In the genomic region with DNA sequence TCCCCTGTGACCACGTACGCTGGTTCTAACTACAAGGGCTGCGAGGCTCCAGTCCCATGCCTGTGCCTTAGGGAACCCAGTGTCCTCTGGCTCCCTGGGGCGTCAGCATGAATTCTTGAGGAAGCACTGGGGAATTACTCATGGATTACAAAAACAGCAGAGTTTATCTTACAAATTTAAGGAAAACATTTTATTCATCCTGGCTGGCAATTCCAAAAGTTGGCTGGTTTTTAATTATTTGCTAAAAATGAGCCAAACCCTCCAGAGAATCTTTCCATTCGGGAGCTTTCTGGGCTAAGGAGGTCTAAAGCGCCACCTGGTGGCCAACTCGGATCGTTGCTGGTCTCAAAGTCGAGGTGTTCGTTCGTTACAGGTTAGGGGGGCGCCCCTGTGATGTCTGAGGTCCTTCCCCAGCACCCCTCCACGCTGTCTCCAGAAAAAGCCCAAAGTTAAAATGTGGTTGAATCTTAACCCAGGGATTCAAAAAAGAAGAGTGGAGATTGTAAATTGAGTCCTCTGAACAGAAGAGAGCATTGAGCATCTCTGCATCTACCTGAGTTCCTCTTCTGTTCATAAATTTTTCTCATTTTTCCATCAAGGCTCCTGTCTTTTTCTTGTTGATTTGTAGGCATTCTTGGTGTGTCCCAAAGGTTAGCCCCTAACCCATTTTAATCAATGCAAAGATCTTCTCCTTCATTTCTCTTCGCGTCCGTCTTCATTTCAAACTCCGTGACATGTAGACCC, we compare ENCODE assay signal across 8 cellular contexts.
DNase-seq lines count a peak whose midpoint lies in the region; ATAC-seq and TF ChIP-seq lines count a peak whose summit lies in the region.

No MANE protein-coding gene starts in this region.

- H3K36me3 ChIP-seq in KMS-11 (ENCODE audit: insufficient read depth) (no peaks in the 10 kb centered on the region), left ventricle myocardium inferior (no peaks in the 10 kb centered on the region)

- no peak overlapping the region for H3K4me3 Mint-ChIP-seq in activated naive CD8-positive, alpha-beta T cell treated with anti-CD3 and anti-CD28 coated beads, Interleukin-2, amount 50 U/mL, for 24 hours

- H3K27me3 Mint-ChIP-seq in activated naive CD8-positive, alpha-beta T cell treated with anti-CD3 and anti-CD28 coated beads, Interleukin-2, amount 50 U/mL, for 24 hours, result peaks cover 21% of the 10 kb centered on the region

- H3K36me3 Mint-ChIP-seq in activated naive CD8-positive, alpha-beta T cell treated with anti-CD3 and anti-CD28 coated beads, Interleukin-2, amount 50 U/mL, for 24 hours (ENCODE audit: low read depth), result no peaks in the 10 kb centered on the region

- peak; percentile 62 for DNase-seq in GM12865 (ENCODE audit: low read depth)
- peak; percentile 63 for DNase-seq in RPMI8226
- DNase-seq in activated naive CD8-positive, alpha-beta T cell treated with anti-CD3 and anti-CD28 coated beads, Interleukin-2, amount 50 U/mL, for 24 hours, result peak; percentile 61
- peak; percentile 47 for DNase-seq in left ventricle myocardium inferior
- DNase-seq in sciatic nerve (ENCODE audit: low spot score), result peak; percentile 77

- no peaks in the 10 kb centered on the region for H3K4me1 Mint-ChIP-seq in activated naive CD8-positive, alpha-beta T cell treated with anti-CD3 and anti-CD28 coated beads, Interleukin-2, amount 50 U/mL, for 24 hours

- intact Hi-C loops in left ventricle myocardium inferior (cut with micrococcal nuclease) (loop anchor here (2.0 kb wide), 1 partner anchor 629 kb away; no protein-coding TSS in a partner anchor), sciatic nerve (cut with DNase I) (loop anchor here (5.0 kb wide), 1 partner anchor 624 kb away; no protein-coding TSS in a partner anchor)

- no peaks in the 10 kb centered on the region for H3K4me1 ChIP-seq in KMS-11 (ENCODE audit: low read depth, poor library complexity, severe bottlenecking)
- no peaks in the 10 kb centered on the region for H3K4me1 ChIP-seq in left ventricle myocardium inferior

- no peak for ATAC-seq in activated naive CD8-positive, alpha-beta T cell treated with anti-CD3 and anti-CD28 coated beads, Interleukin-2, amount 50 U/mL, for 24 hours
- ATAC-seq in sciatic nerve (no peak), GM21447 (IDR thresholded peaks at IDR 0.05; ENCODE audit: unreplicated experiment) (no peak), GM19455 (IDR thresholded peaks at IDR 0.05; ENCODE audit: unreplicated experiment) (no peak)

- H3K9me3 ChIP-seq in left ventricle myocardium inferior (replicated peaks), result no peaks in the 10 kb centered on the region

- H3K9ac ChIP-seq in KMS-11, result no peak overlapping the region

- no peak overlapping the region for H3K4me2 ChIP-seq in KMS-11

- H3K27me3 ChIP-seq in KMS-11 (ENCODE audit: insufficient read depth, low read depth), result no peaks in the 10 kb centered on the region
- peaks cover 73% of the 10 kb centered on the region for H3K27me3 ChIP-seq in left ventricle myocardium inferior (ENCODE audit: low read depth)

- TF ChIP-seq CTCF in GM12865 (IDR thresholded peaks at IDR 0.05; ENCODE audit: insufficient read depth, low read depth, low read length, missing control alignments), result peak; percentile 79
- TF ChIP-seq CTCF in KMS-11 (conservative IDR thresholded peaks at IDR 0.05; ENCODE audit: low read depth, low read length), result peak; percentile 91
- TF ChIP-seq CTCF in left ventricle myocardium inferior (IDR thresholded peaks at IDR 0.05; ENCODE audit: borderline replicate concordance), result peak; percentile 90

- H3K79me2 ChIP-seq in KMS-11 (ENCODE audit: insufficient read depth, low read depth), result no peaks in the 10 kb centered on the region

- 0 out of 2 replicates have a peak overlapping the region, but pooled peaks have one; percentile 4 for H2AFZ ChIP-seq in KMS-11 (ENCODE audit: low read depth)

- no peaks in the 10 kb centered on the region for H4K20me1 ChIP-seq in KMS-11 (ENCODE audit: insufficient read depth)

- H3K4me3 ChIP-seq in GM12865 (ENCODE audit: low read depth, low read length) (no peak overlapping the region), KMS-11 (IDR thresholded peaks at IDR 0.05; ENCODE audit: insufficient read depth, low read depth, low read length) (no peak overlapping the region), left ventricle myocardium inferior (no peak overlapping the region)

- H3K9me3 Mint-ChIP-seq in activated naive CD8-positive, alpha-beta T cell treated with anti-CD3 and anti-CD28 coated beads, Interleukin-2, amount 50 U/mL, for 24 hours, result no peaks in the 10 kb centered on the region

- no peak overlapping the region for H3K27ac ChIP-seq in KMS-11
- H3K27ac ChIP-seq in left ventricle myocardium inferior (replicated peaks), result no peak overlapping the region

- H3K27ac Mint-ChIP-seq in activated naive CD8-positive, alpha-beta T cell treated with anti-CD3 and anti-CD28 coated beads, Interleukin-2, amount 50 U/mL, for 24 hours, result no peak overlapping the region
